11 cellular contexts compared by ENCODE assay signal in the genomic region with DNA sequence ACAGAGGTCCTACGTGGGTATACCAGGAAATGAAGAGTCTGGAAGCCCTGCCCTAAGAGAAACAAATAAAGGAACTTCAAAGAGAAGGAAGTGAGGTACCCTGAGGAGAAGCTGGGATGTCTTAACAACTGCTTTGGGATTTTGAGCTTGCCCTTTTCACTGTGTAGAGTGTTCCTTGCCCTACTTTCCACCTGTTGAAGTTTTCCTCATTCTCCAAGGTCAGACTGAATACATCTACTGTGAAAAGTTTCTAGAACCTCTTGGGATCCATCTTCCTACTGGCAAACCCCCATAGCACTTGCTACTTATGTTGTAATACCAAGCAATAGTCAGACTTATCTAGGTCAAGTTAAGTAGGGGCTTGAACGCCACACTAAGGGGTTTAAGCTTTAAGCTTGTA. TPM values are rescaled to one million over a fixed set of nuclear protein-coding genes. Genes with fewer than 3 reads are reported as not detected.
DNase-seq lines count a peak whose midpoint lies in the region; ATAC-seq and TF ChIP-seq lines count a peak whose summit lies in the region.
"Had no signal": no experiment of that assay in that cellular context is flagged by ENCODE, and none has a peak within 500 bp of the region (broad histone marks: within the 10 kb centered on the region; RNA-seq: fewer than 3 reads in every experiment).

No MANE protein-coding gene starts in this region.

- H3K9me3 Mint-ChIP-seq in activated T-cell treated with anti-CD3 and anti-CD28 coated beads, Interleukin-2, amount 50 U/mL, for 4 hours: no peaks in the 10 kb centered on the region
- H3K9me3 Mint-ChIP-seq: activated naive CD4-positive, alpha-beta T cell treated with anti-CD3 and anti-CD28 coated beads, Interleukin-2, amount 50 U/mL, for 24 hours had no signal

- H4K20me1 ChIP-seq in OCI-LY7 (ENCODE audit: insufficient read depth, low read length): no peaks in the 10 kb centered on the region
- peaks cover 23% of the 10 kb centered on the region for H4K20me1 ChIP-seq in smooth muscle cell (ENCODE audit: low read depth)

- no TSS peak for BruUV-seq in OCI-LY7 (replicated peaks; lab: Mats Ljungman, UMichigan)

- no peak overlapping the region for H3K9ac ChIP-seq in iPS-18a (ENCODE audit: low read length)
- H3K9ac ChIP-seq in smooth muscle cell (ENCODE audit: low read depth): no peak overlapping the region

- H3K27me3 ChIP-seq in iPS-18a (ENCODE audit: control insufficient read depth, insufficient read depth, low read length): peaks cover 18% of the 10 kb centered on the region
- H3K27me3 ChIP-seq in smooth muscle cell (ENCODE audit: low read depth): no peaks in the 10 kb centered on the region
- H3K27me3 ChIP-seq: ovary had no signal

- H3K4me3 ChIP-seq in OCI-LY7 (ENCODE audit: low read depth, low read length, poor library complexity, severe bottlenecking) (no peak overlapping the region), iPS-18a (ENCODE audit: low read length) (peak overlapping the region; percentile 58), smooth muscle cell (peak overlapping the region; percentile 99)

- H3K27ac ChIP-seq in OCI-LY7 (ENCODE audit: low read depth, low read length, poor library complexity, severe bottlenecking): no peak overlapping the region
- H3K27ac ChIP-seq in iPS-18a (ENCODE audit: low read length): no peak overlapping the region
- no peak overlapping the region for H3K27ac ChIP-seq in smooth muscle cell (ENCODE audit: low read depth)

- H3K4me2 ChIP-seq in OCI-LY7 (ENCODE audit: low read length) (peak overlapping the region; percentile 78), smooth muscle cell (peak overlapping the region; percentile 88)

- no peak for ATAC-seq in activated T-cell treated with anti-CD3 and anti-CD28 coated beads, Interleukin-2, amount 50 U/mL, for 4 hours
- ATAC-seq in HG02798 (IDR thresholded peaks at IDR 0.05; ENCODE audit: poor library complexity, unreplicated experiment): no peak
- ATAC-seq: GM12878 had no signal

- no peaks in the 10 kb centered on the region for H3K27me3 Mint-ChIP-seq in activated T-cell treated with anti-CD3 and anti-CD28 coated beads, Interleukin-2, amount 50 U/mL, for 4 hours (ENCODE audit: low read depth)
- H3K27me3 Mint-ChIP-seq: activated naive CD4-positive, alpha-beta T cell treated with anti-CD3 and anti-CD28 coated beads, Interleukin-2, amount 50 U/mL, for 24 hours had no signal

- peaks cover 24% of the 10 kb centered on the region for H3K79me2 ChIP-seq in OCI-LY7 (ENCODE audit: insufficient read depth, low read depth, low read length)
- peaks cover 27% of the 10 kb centered on the region for H3K79me2 ChIP-seq in smooth muscle cell (ENCODE audit: low read depth)

- WGBS in smooth muscle cell (ENCODE audit: low lambda C conversion rate): 10% methylated on average over 2 of the region's 2 CpGs

- H3K9me2 ChIP-seq in OCI-LY7 (ENCODE audit: insufficient read depth, low read length): no peaks in the 10 kb centered on the region

- intact Hi-C loops in OCI-LY7 (cut with micrococcal nuclease; ENCODE audit: unreplicated experiment): loop anchor here (5.0 kb wide), 2 partner anchors 519 to 959 kb away; a partner anchor contains a TSS

- TF ChIP-seq CTCF in OCI-LY7 (conservative IDR thresholded peaks at IDR 0.05; ENCODE audit: low read length): no peak
- no peak for TF ChIP-seq CTCF in smooth muscle cell (IDR thresholded peaks at IDR 0.05; ENCODE audit: borderline replicate concordance, insufficient read depth, poor library complexity, severe bottlenecking)

- H3K36me3 ChIP-seq in OCI-LY7 (ENCODE audit: insufficient read depth, low read length): peaks cover 8% of the 10 kb centered on the region
- H3K36me3 ChIP-seq in iPS-18a (ENCODE audit: control insufficient read depth, low read depth, low read length): peaks cover 5% of the 10 kb centered on the region
- no peaks in the 10 kb centered on the region for H3K36me3 ChIP-seq in smooth muscle cell (ENCODE audit: low read depth)
- H3K36me3 ChIP-seq: ovary had no signal

- peaks cover 10% of the 10 kb centered on the region for H3K36me3 Mint-ChIP-seq in activated T-cell treated with anti-CD3 and anti-CD28 coated beads, Interleukin-2, amount 50 U/mL, for 4 hours (ENCODE audit: insufficient read depth)

- H3K4me1 Mint-ChIP-seq in activated T-cell treated with anti-CD3 and anti-CD28 coated beads, Interleukin-2, amount 50 U/mL, for 4 hours (ENCODE audit: low read depth): peaks cover 36% of the 10 kb centered on the region

- H3K4me1 ChIP-seq in OCI-LY7 (ENCODE audit: insufficient read depth, low read length, poor library complexity, severe bottlenecking): peaks cover 29% of the 10 kb centered on the region
- peaks cover 40% of the 10 kb centered on the region for H3K4me1 ChIP-seq in iPS-18a (ENCODE audit: control insufficient read depth, low read depth, low read length)
- H3K4me1 ChIP-seq in smooth muscle cell (ENCODE audit: low read depth): peaks cover 19% of the 10 kb centered on the region

- CTCF ChIA-PET in OCI-LY7 (lab: Charles Lee; ENCODE audit: unreplicated experiment): no interaction called here

- peak overlapping the region; percentile 49; the same call in 1 of the 2 replicates for H2AFZ ChIP-seq in OCI-LY7 (ENCODE audit: low read length)
- H2AFZ ChIP-seq in smooth muscle cell (ENCODE audit: low read depth): no peak overlapping the region

- DNase-seq in activated T-cell treated with anti-CD3 and anti-CD28 coated beads, Interleukin-2, amount 50 U/mL, for 4 hours: no peak
- no peak for DNase-seq in activated T-cell treated with anti-CD3 and anti-CD28 coated beads, Interleukin-2, amount 50 U/mL, for 1 hour
- DNase-seq in OCI-LY7 (ENCODE audit: low spot score) (no peak), smooth muscle cell (lab: John Stamatoyannopoulos, UW; ENCODE audit: unreplicated experiment) (no peak), NCI-H345 treated with DMSO at 0.1 percent for 48 hours (lab: John Stamatoyannopoulos, UW; ENCODE audit: unreplicated experiment) (no peak)
- no peak for DNase-seq in stimulated activated CD8-positive, alpha-beta memory T cell treated with anti-CD3 and anti-CD28 coated beads, Interleukin-4, amount 100 ng/mL, for 48 hours

- peak overlapping the region; percentile 93 for H3K4me3 Mint-ChIP-seq in activated T-cell treated with anti-CD3 and anti-CD28 coated beads, Interleukin-2, amount 50 U/mL, for 4 hours

- POLR2A ChIA-PET in OCI-LY7 (lab: Charles Lee): interaction anchor here (1.1 to 3.9 kb wide), 5 partner anchors 8 to 82 kb away, joined by 3 to 43 read pairs (median 4); a partner anchor contains a TSS

- peaks cover 9% of the 10 kb centered on the region for H3F3A ChIP-seq in smooth muscle cell (ENCODE audit: low read depth)

- H3K9me3 ChIP-seq in OCI-LY7 (ENCODE audit: low read length): no peaks in the 10 kb centered on the region
- no peaks in the 10 kb centered on the region for H3K9me3 ChIP-seq in iPS-18a (ENCODE audit: control insufficient read depth, low read depth, low read length)
- no peaks in the 10 kb centered on the region for H3K9me3 ChIP-seq in smooth muscle cell (replicated peaks; ENCODE audit: low read depth)
- H3K9me3 ChIP-seq: ovary had no signal

RNA-seq across cellular contexts. Expression of a gene that starts 1.2 kb away (rescaled TPM):
- total RNA-seq in activated T-cell treated with anti-CD3 and anti-CD28 coated beads, Interleukin-2, amount 50 U/mL, for 4 hours: 10 to 100 TPM; 36.0 to 43.4 (median 41.4) TPM
- 26.7 and 27.3 TPM in 2 replicates for total RNA-seq in OCI-LY7 (2014; rRNA removed; shearing (Covaris generic))
- total RNA-seq in OCI-LY7 (2022): 39.2 and 41.8 TPM in 2 replicates
- total RNA-seq in smooth muscle cell: 53.8 and 61.0 TPM in 2 replicates
- polyA plus RNA-seq in smooth muscle cell: 58.5 and 70.9 TPM in 2 replicates
